ENCODE assay signal across 19 cellular contexts in the genomic region with DNA sequence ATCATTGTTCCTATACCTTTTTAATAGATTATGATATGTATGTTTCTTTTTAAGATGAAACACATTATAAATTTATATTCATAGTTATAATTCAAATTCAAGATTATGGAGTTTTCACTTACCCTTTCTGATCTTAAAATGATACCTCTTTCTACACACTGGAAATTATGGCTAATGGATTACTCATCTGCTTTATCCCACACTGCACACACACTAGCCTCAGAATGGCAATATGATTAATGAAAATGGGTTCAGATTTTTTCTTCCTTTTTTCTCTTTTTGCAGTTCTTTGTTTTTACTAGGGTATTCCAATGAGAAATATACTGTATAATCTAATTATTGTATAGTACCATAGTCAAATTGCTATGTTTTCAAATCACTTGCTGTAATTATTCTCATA.
"Had no signal": no experiment of that assay in that cellular context is flagged by ENCODE, and none has a peak within 500 bp of the region (broad histone marks: within the 10 kb centered on the region; RNA-seq: fewer than 3 reads in every experiment).

No MANE protein-coding gene starts in this region.

- H3K4me3 ChIP-seq: body of pancreas, mucosa of descending colon, suprapubic skin had no signal

- H3K36me3 Mint-ChIP-seq: activated naive CD4-positive, alpha-beta T cell treated with anti-CD3 and anti-CD28 coated beads, Interleukin-2, amount 50 U/mL, for 72 hours; naive thymus-derived CD4-positive, alpha-beta T cell had no signal

- H3K4me1 ChIP-seq: body of pancreas had no signal

- H3K36me3 ChIP-seq: suprapubic skin had no signal

- H3K9me3 ChIP-seq: body of pancreas, mucosa of descending colon, suprapubic skin had no signal

- H3K27me3 ChIP-seq: body of pancreas, suprapubic skin had no signal

- ATAC-seq: activated CD8-positive, alpha-beta T cell treated with anti-CD3 and anti-CD28 coated beads, Interleukin-2, amount 10 ng/mL, durations not matched to agents 7 days and 5 days; activated naive CD4-positive, alpha-beta T cell treated with anti-CD3 and anti-CD28 coated beads, Interleukin-2, amount 50 U/mL, for 72 hours; body of pancreas; left lobe of liver; mucosa of descending colon; naive thymus-derived CD4-positive, alpha-beta T cell had no signal

- H3K27me3 Mint-ChIP-seq: activated CD4-positive, alpha-beta T cell treated with anti-CD3 and anti-CD28 coated beads, Interleukin-2, amount 10 ng/mL, durations not matched to agents 24 days and 14 days had no signal

- H3K9me3 Mint-ChIP-seq: activated CD4-positive, alpha-beta T cell treated with anti-CD3 and anti-CD28 coated beads, Interleukin-2, amount 10 ng/mL, durations not matched to agents 24 days and 14 days; activated naive CD4-positive, alpha-beta T cell treated with anti-CD3 and anti-CD28 coated beads, Interleukin-2, amount 50 U/mL, for 72 hours had no signal

- H3K27ac Mint-ChIP-seq: activated CD4-positive, alpha-beta T cell treated with anti-CD3 and anti-CD28 coated beads, Interleukin-2, amount 10 ng/mL, durations not matched to agents 24 days and 14 days; activated CD8-positive, alpha-beta T cell treated with anti-CD3 and anti-CD28 coated beads, Interleukin-2, amount 10 ng/mL, durations not matched to agents 7 days and 5 days; activated naive CD4-positive, alpha-beta T cell treated with anti-CD3 and anti-CD28 coated beads, Interleukin-2, amount 50 U/mL, for 72 hours; naive thymus-derived CD4-positive, alpha-beta T cell had no signal

- DNase-seq: activated CD4-positive, alpha-beta T cell treated with anti-CD3 and anti-CD28 coated beads, Interleukin-2, amount 10 ng/mL, durations not matched to agents 24 days and 14 days; activated CD4-positive, CD25-positive, alpha-beta regulatory T cell; activated CD8-positive, alpha-beta memory T cell treated with anti-CD3 and anti-CD28 coated beads, Interleukin-2, amount 50 U/mL, for 4 hours; activated CD8-positive, alpha-beta T cell treated with anti-CD3 and anti-CD28 coated beads, Interleukin-2, amount 10 ng/mL, durations not matched to agents 7 days and 5 days; activated effector memory CD4-positive, alpha-beta T cell treated with anti-CD3 and anti-CD28 coated beads, Interleukin-2, amount 50 U/mL, for 16 hours; activated T-cell treated with anti-CD3 and anti-CD28 coated beads, Interleukin-2, amount 50 U/mL, for 48 hours; body of pancreas; effector CD8-positive, alpha-beta T cell; hippocampal formation; mucosa of descending colon; naive thymus-derived CD4-positive, alpha-beta T cell; retina; stimulated activated CD4-positive, alpha-beta T cell treated with anti-CD3 and anti-CD28 coated beads, Interleukin-15, amount 100 ng/mL, for 24 hours; stimulated activated CD4-positive, alpha-beta T cell treated with anti-CD3 and anti-CD28 coated beads, Interleukin-4, amount 100 ng/mL, for 24 hours; stimulated activated naive CD4-positive, alpha-beta T cell treated with Interleukin-2 at 50 U/mL for 16 hours; trophoblast cell had no signal

- H3K27ac ChIP-seq: body of pancreas, suprapubic skin had no signal

- H3K4me3 Mint-ChIP-seq: activated CD4-positive, alpha-beta T cell treated with anti-CD3 and anti-CD28 coated beads, Interleukin-2, amount 10 ng/mL, durations not matched to agents 24 days and 14 days; activated CD8-positive, alpha-beta T cell treated with anti-CD3 and anti-CD28 coated beads, Interleukin-2, amount 10 ng/mL, durations not matched to agents 7 days and 5 days; naive thymus-derived CD4-positive, alpha-beta T cell had no signal

- H3K4me1 Mint-ChIP-seq: activated CD4-positive, alpha-beta T cell treated with anti-CD3 and anti-CD28 coated beads, Interleukin-2, amount 10 ng/mL, durations not matched to agents 24 days and 14 days; naive thymus-derived CD4-positive, alpha-beta T cell had no signal
